Comparison of ENCODE assay signal across 9 cellular contexts in genomic region chr16:84841787-84842300, GRCh38. TPM values are rescaled to one million over a fixed set of nuclear protein-coding genes. Genes with fewer than 3 reads are reported as not detected.
DNase-seq lines count a peak whose midpoint lies in the region; ATAC-seq, FAIRE-seq and TF ChIP-seq lines count a peak whose summit lies in the region.
"Had no signal": no experiment of that assay in that cellular context is flagged by ENCODE, and none has a peak within 500 bp of the region (broad histone marks: within the 10 kb centered on the region; RNA-seq: fewer than 3 reads in every experiment).

No MANE protein-coding gene starts in this region.

- peaks cover 33 to 87% of the 10 kb centered on the region in 2 donors for H3K27me3 Mint-ChIP-seq in effector memory CD8-positive, alpha-beta T cell

- H3K4me1 ChIP-seq in iPS-15b (ENCODE audit: control insufficient read depth, insufficient read depth, low read length) (peaks cover 20% of the 10 kb centered on the region), small intestine (ENCODE audit: control insufficient read depth in 2 of 2, insufficient read depth in 1 of 2, low read depth in 1 of 2, low read length in 1 of 2) (no peaks in the 10 kb centered on the region)

- H3K36me3 ChIP-seq in iPS-15b (ENCODE audit: control insufficient read depth, insufficient read depth, low read length) (no peaks in the 10 kb centered on the region), small intestine (ENCODE audit: control insufficient read depth in 2 of 2, insufficient read depth in 2 of 2, low read length in 2 of 2) (no peaks in the 10 kb centered on the region)

- peak overlapping the region in 1 of 2 donors; percentile 62 for H3K27ac ChIP-seq in small intestine (ENCODE audit: low read depth in 1 of 2, low read length in 1 of 2)
- H3K27ac ChIP-seq: HL-60 had no signal

- peak overlapping the region in 1 of 2 donors; percentile 11 for H3K4me3 Mint-ChIP-seq in effector memory CD8-positive, alpha-beta T cell

- peaks cover 0 to 5% of the 10 kb centered on the region in 2 donors for H3K4me1 Mint-ChIP-seq in effector memory CD8-positive, alpha-beta T cell (ENCODE audit: low read depth in 2 of 2)

- FAIRE-seq in small intestine (lab: Jason Lieb, UNC) = no peak

- H3K27ac Mint-ChIP-seq in effector memory CD8-positive, alpha-beta T cell = peak overlapping the region in 1 of 2 donors; percentile 73

- DNase-seq in LNCaP clone FGC (ENCODE audit: low read depth) = peak; percentile 51
- peak; percentile 57 for DNase-seq in NCI-H748 treated with DMSO at 0.1 percent for 48 hours (lab: John Stamatoyannopoulos, UW)
- DNase-seq in small intestine = peak; percentile 82
- DNase-seq in effector memory CD8-positive, alpha-beta T cell = no peak
- no peak for DNase-seq in UCSD-AML1 (lab: John Stamatoyannopoulos, UW; ENCODE audit: unreplicated experiment)
- DNase-seq in amygdala (lab: John Stamatoyannopoulos, UW) = no peak

- H3K36me3 Mint-ChIP-seq in effector memory CD8-positive, alpha-beta T cell (ENCODE audit: insufficient read depth) = peaks cover 3% of the 10 kb centered on the region

- H3K4me3 ChIP-seq in LNCaP clone FGC (ENCODE audit: low read depth, low read length) (peak overlapping the region; percentile 35), iPS-15b (ENCODE audit: low read depth, low read length) (peak overlapping the region; percentile 49), small intestine (ENCODE audit: low read depth in 1 of 2, low read length in 2 of 2) (no peak overlapping the region)

- no peaks in the 10 kb centered on the region for H3K9me3 Mint-ChIP-seq in effector memory CD8-positive, alpha-beta T cell

- TF ChIP-seq CTCF in LNCaP clone FGC (IDR thresholded peaks at IDR 0.05; ENCODE audit: control insufficient read depth, extremely low read depth, insufficient read depth) = no peak

- H3K9me3 ChIP-seq in iPS-15b (ENCODE audit: control insufficient read depth, insufficient read depth, low read length) (no peaks in the 10 kb centered on the region), small intestine (ENCODE audit: control insufficient read depth, low read depth) (no peaks in the 10 kb centered on the region)

- H3K27me3 ChIP-seq in iPS-15b (ENCODE audit: control insufficient read depth, insufficient read depth, low read length) = peaks cover 29% of the 10 kb centered on the region
- H3K27me3 ChIP-seq in small intestine (ENCODE audit: control insufficient read depth in 2 of 2, insufficient read depth in 2 of 2, low read length in 2 of 2) = no peaks in the 10 kb centered on the region

- peak overlapping the region; percentile 37 for H3K9ac ChIP-seq in iPS-15b (ENCODE audit: low read depth, low read length)

- 6 to 29% (median 8%) methylated on average over 18 of the region's 18 CpGs for WGBS in small intestine, 3 donors

- ATAC-seq in effector memory CD8-positive, alpha-beta T cell (replicated peaks) = no peak
- no peak for ATAC-seq in HG03378 (IDR thresholded peaks at IDR 0.05; ENCODE audit: unreplicated experiment)

RNA-seq across cellular contexts. Expression of gene CRISPLD2, which starts 22.1 kb away (rescaled TPM):
- polyA plus RNA-seq in small intestine = 10 to 100 TPM in 1 of 3 donors, 1 to 10 TPM in 1, under 1 TPM in 1; 0.89 to 31.4 (median 4.6) TPM

Comparison
In these comparisons a context has a peak if more than half of its experiments do, and no peak if none do; other contexts are left out.
1. DNase-seq: peak in LNCaP clone FGC (single experiment), NCI-H748 treated with DMSO at 0.1 percent for 48 hours (single experiment) and small intestine (single experiment); none in effector memory CD8-positive, alpha-beta T cell (0 of 3), UCSD-AML1 (single experiment) and amygdala (0 of 56).
2. H3K4me3 ChIP-seq: peak in LNCaP clone FGC (single experiment) and iPS-15b (single experiment); none in small intestine (0 of 2).